22 cellular contexts compared by ENCODE assay signal in genomic region chr12:43675048-43675904, GRCh38.
DNase-seq lines count a peak whose midpoint lies in the region; ATAC-seq and TF ChIP-seq lines count a peak whose summit lies in the region.
"Had no signal": no experiment of that assay in that cellular context is flagged by ENCODE, and none has a peak within 500 bp of the region (broad histone marks: within the 10 kb centered on the region; RNA-seq: fewer than 3 reads in every experiment).

No MANE protein-coding gene starts in this region.

- H3K4me3 ChIP-seq in Caco-2 (ENCODE audit: low read depth, low read length) (no peak overlapping the region), PC-3 (ENCODE audit: low read length) (no peak overlapping the region), hepatocyte (no peak overlapping the region), neuronal stem cell (ENCODE audit: low read length in 2 of 2) (no peak overlapping the region), right cardiac atrium (ENCODE audit: low read length) (no peak overlapping the region)
- H3K4me3 ChIP-seq: BLaER1 treated with 17β-estradiol and CSF1 and Interleukin-3, amounts not matched to agents 10 nM and 100 nM; MG63; stomach; transverse colon had no signal

- no peak overlapping the region for H2BK15ac ChIP-seq in neuronal stem cell (ENCODE audit: low read length)

- H3K79me2 ChIP-seq in PC-3 (ENCODE audit: low read length), result no peaks in the 10 kb centered on the region
- H3K79me2 ChIP-seq in hepatocyte, result no peaks in the 10 kb centered on the region

- H3K4ac ChIP-seq in neuronal stem cell (ENCODE audit: low read length), result no peak overlapping the region

- intact Hi-C loops in Caco-2 (cut with micrococcal nuclease; ENCODE audit: unreplicated experiment) (loop anchor here (5.0 kb wide), 2 partner anchors 52 to 228 kb away; no protein-coding TSS in a partner anchor), PC-3 (cut with micrococcal nuclease) (loop anchor here (5.0 kb wide), 1 partner anchor 323 kb away; no protein-coding TSS in a partner anchor), right cardiac atrium (cut with DNase I) (no loop called here)
- intact Hi-C loops in activated T-helper 2 cell treated with anti-CD3 and anti-CD28 coated beads, Interferon-gamma antibody, Interleukin-2, Interleukin-4, amounts not matched to agents 10 μg/mL and 5 μg/mL and 100 μg/mL, durations not matched to agents 14 hours and 24 hours and 36 hours (cut with micrococcal nuclease), result no loop called here

- peaks cover 4% of the 10 kb centered on the region for H3K27me3 Mint-ChIP-seq in Caco-2 (ENCODE audit: insufficient read depth, unreplicated experiment)
- peaks cover 6% of the 10 kb centered on the region for H3K27me3 Mint-ChIP-seq in activated T-helper 2 cell treated with anti-CD3 and anti-CD28 coated beads, Interferon-gamma antibody, Interleukin-2, Interleukin-4, amounts not matched to agents 10 μg/mL and 5 μg/mL and 100 μg/mL, durations not matched to agents 14 hours and 24 hours and 36 hours (ENCODE audit: low read depth)

- H2AFZ ChIP-seq in PC-3 (ENCODE audit: low read length) (no peak overlapping the region), hepatocyte (no peak overlapping the region), neuronal stem cell (ENCODE audit: low read length) (peak overlapping the region; percentile 36)

- H3K27ac ChIP-seq in PC-3 (ENCODE audit: low read length) (no peak overlapping the region), hepatocyte (no peak overlapping the region), neuronal stem cell (replicated peaks; ENCODE audit: low read length) (no peak overlapping the region), right cardiac atrium (ENCODE audit: low read length) (no peak overlapping the region)
- H3K27ac ChIP-seq: BLaER1 treated with 17β-estradiol and CSF1 and Interleukin-3, amounts not matched to agents 10 nM and 100 nM; epithelial cell of prostate; stomach; transverse colon had no signal

- H2BK5ac ChIP-seq in neuronal stem cell (ENCODE audit: low read length), result no peak overlapping the region

- H3K23ac ChIP-seq in neuronal stem cell (ENCODE audit: low read depth, low read length, poor library complexity), result peak overlapping the region; percentile 45

- no peak overlapping the region for H2AK5ac ChIP-seq in neuronal stem cell (ENCODE audit: low read depth, low read length)

- H4K20me1 ChIP-seq in PC-3 (ENCODE audit: low read length), result no peaks in the 10 kb centered on the region
- H4K20me1 ChIP-seq in hepatocyte (ENCODE audit: insufficient read depth, poor library complexity, severe bottlenecking), result no peaks in the 10 kb centered on the region
- H4K20me1 ChIP-seq: BLaER1 treated with 17β-estradiol and CSF1 and Interleukin-3, amounts not matched to agents 10 nM and 100 nM had no signal

- H3K27me3 ChIP-seq in Caco-2 (replicated peaks; ENCODE audit: control insufficient read depth, insufficient read depth, low read length), result no peaks in the 10 kb centered on the region
- H3K27me3 ChIP-seq in PC-3 (ENCODE audit: low read length), result peaks cover 34% of the 10 kb centered on the region
- no peaks in the 10 kb centered on the region for H3K27me3 ChIP-seq in hepatocyte
- H3K27me3 ChIP-seq in neuronal stem cell (ENCODE audit: control insufficient read depth in 3 of 3, insufficient read depth in 3 of 3, low read depth in 1 of 3, low read length in 3 of 3), result no peaks in the 10 kb centered on the region
- H3K27me3 ChIP-seq in right cardiac atrium (ENCODE audit: control insufficient read depth, insufficient read depth), result no peaks in the 10 kb centered on the region
- H3K27me3 ChIP-seq: BLaER1 treated with 17β-estradiol and CSF1 and Interleukin-3, amounts not matched to agents 10 nM and 100 nM; MG63; stomach; transverse colon had no signal

- peak overlapping the region; percentile 46 for H3K18ac ChIP-seq in neuronal stem cell (ENCODE audit: low read length)

- H3K9me3 Mint-ChIP-seq in Caco-2 (ENCODE audit: unreplicated experiment), result no peaks in the 10 kb centered on the region
- H3K9me3 Mint-ChIP-seq in activated T-helper 2 cell treated with anti-CD3 and anti-CD28 coated beads, Interferon-gamma antibody, Interleukin-2, Interleukin-4, amounts not matched to agents 10 μg/mL and 5 μg/mL and 100 μg/mL, durations not matched to agents 14 hours and 24 hours and 36 hours, result no peaks in the 10 kb centered on the region
- H3K9me3 Mint-ChIP-seq: dendritic cell treated with granulocyte-macrophage colony-stimulating factor and Interleukin-4, amounts not matched to agents 40 ng/mL and 50 ng/mL, for 4 days; T-helper 2 cell treated with Interferon-gamma antibody and Interleukin-4, amounts not matched to agents 5 μg/mL and 100 μg/mL, for 36 hours had no signal

- H3K9me2 ChIP-seq in PC-3 (replicated peaks; ENCODE audit: low read length) (no peaks in the 10 kb centered on the region), hepatocyte (replicated peaks; ENCODE audit: insufficient read depth) (no peaks in the 10 kb centered on the region)

- H4K91ac ChIP-seq in neuronal stem cell (ENCODE audit: low read depth, low read length, poor library complexity), result no peak overlapping the region

- peaks cover 18% of the 10 kb centered on the region for H3K4me1 Mint-ChIP-seq in Caco-2 (ENCODE audit: low read depth, unreplicated experiment)
- no peaks in the 10 kb centered on the region for H3K4me1 Mint-ChIP-seq in activated T-helper 2 cell treated with anti-CD3 and anti-CD28 coated beads, Interferon-gamma antibody, Interleukin-2, Interleukin-4, amounts not matched to agents 10 μg/mL and 5 μg/mL and 100 μg/mL, durations not matched to agents 14 hours and 24 hours and 36 hours (ENCODE audit: low read depth)
- H3K4me1 Mint-ChIP-seq: naive B cell had no signal

- H3K4me1 ChIP-seq in Caco-2, result peaks cover 20% of the 10 kb centered on the region
- H3K4me1 ChIP-seq in PC-3 (ENCODE audit: insufficient read depth, low read length), result no peaks in the 10 kb centered on the region
- H3K4me1 ChIP-seq in hepatocyte (ENCODE audit: insufficient read depth), result no peaks in the 10 kb centered on the region
- no peaks in the 10 kb centered on the region for H3K4me1 ChIP-seq in neuronal stem cell (ENCODE audit: control insufficient read depth in 2 of 2, insufficient read depth in 1 of 2, low read depth in 1 of 2, low read length in 2 of 2)
- no peaks in the 10 kb centered on the region for H3K4me1 ChIP-seq in right cardiac atrium (ENCODE audit: control insufficient read depth, insufficient read depth, low read length)
- H3K4me1 ChIP-seq: stomach, transverse colon had no signal

- H3K9ac ChIP-seq in PC-3 (ENCODE audit: low read length) (no peak overlapping the region), neuronal stem cell (ENCODE audit: low read depth, low read length, poor library complexity) (no peak overlapping the region)
- H3K9ac ChIP-seq: BLaER1 treated with 17β-estradiol and CSF1 and Interleukin-3, amounts not matched to agents 10 nM and 100 nM had no signal

- TF ChIP-seq CTCF in Caco-2 (IDR thresholded peaks at IDR 0.05; ENCODE audit: insufficient read depth in 1 of 2, low read depth in 1 of 2, low read length in 1 of 2, severe bottlenecking in 1 of 2, unreplicated experiment in 1 of 2), result no peak
- no peak for TF ChIP-seq CTCF in PC-3 (conservative IDR thresholded peaks at IDR 0.05; ENCODE audit: low read depth, low read length)
- TF ChIP-seq CTCF in hepatocyte (IDR thresholded peaks at IDR 0.05; ENCODE audit: poor library complexity), result no peak

- H3F3A ChIP-seq in PC-3 (ENCODE audit: low read length, unreplicated experiment), result no peaks in the 10 kb centered on the region

- H4K8ac ChIP-seq in neuronal stem cell (ENCODE audit: low read depth, low read length), result no peak overlapping the region

- H2BK12ac ChIP-seq in neuronal stem cell (ENCODE audit: low read length), result no peak overlapping the region

- WGBS in hepatocyte (ENCODE audit: low lambda C conversion rate, missing lambda C conversion rate), result 81% methylated on average over 6 of the region's 6 CpGs
- no CpG with 5 or more reads among the region's 6 CpGs for WGBS in neuronal stem cell (ENCODE audit: extremely low coverage in 2 of 2, insufficient read length in 2 of 2, insufficient replicate concordance in 1 of 2), 2 donors
- WGBS in right cardiac atrium, result 65% methylated on average over 6 of the region's 6 CpGs

- H3K4me2 ChIP-seq in PC-3 (ENCODE audit: low read length), result no peak overlapping the region
- no peak overlapping the region for H3K4me2 ChIP-seq in hepatocyte
- H3K4me2 ChIP-seq in neuronal stem cell (ENCODE audit: insufficient read depth, low read length, poor library complexity, severe bottlenecking), result no peak overlapping the region

- POLR2A ChIA-PET in Caco-2 (lab: Charles Lee) (no interaction called here), PC-3 (lab: Charles Lee; ENCODE audit: unreplicated experiment) (no interaction called here)

- ATAC-seq in PC-3 (no peak), right cardiac atrium (no peak), HG03342 (IDR thresholded peaks at IDR 0.05; ENCODE audit: unreplicated experiment) (no peak), HG03159 (IDR thresholded peaks at IDR 0.05; ENCODE audit: unreplicated experiment) (no peak)
- ATAC-seq: Panc1 had no signal

- H3K36me3 Mint-ChIP-seq in Caco-2 (ENCODE audit: insufficient read depth, unreplicated experiment), result no peaks in the 10 kb centered on the region
- H3K36me3 Mint-ChIP-seq in activated T-helper 2 cell treated with anti-CD3 and anti-CD28 coated beads, Interferon-gamma antibody, Interleukin-2, Interleukin-4, amounts not matched to agents 10 μg/mL and 5 μg/mL and 100 μg/mL, durations not matched to agents 14 hours and 24 hours and 36 hours (ENCODE audit: low read depth), result no peaks in the 10 kb centered on the region
- H3K36me3 Mint-ChIP-seq: naive B cell had no signal

- DNase-seq in Caco-2 (peak; percentile 78 to 88), PC-3 (peak; percentile 25), hepatocyte (ENCODE audit: low spot score) (peak; percentile 23), neuronal stem cell (ENCODE audit: low spot score) (no peak), right cardiac atrium (no peak)
- no peak for DNase-seq in activated T-helper 2 cell treated with anti-CD3 and anti-CD28 coated beads, Interferon-gamma antibody, Interleukin-2, Interleukin-4, amounts not matched to agents 10 μg/mL and 5 μg/mL and 100 μg/mL, durations not matched to agents 14 hours and 24 hours and 36 hours (ENCODE audit: low spot score)
- DNase-seq: amniotic stem cell; kidney; MG63; naive B cell; NCI-H2107; NCI-H510A; stimulated activated CD4-positive, alpha-beta T cell treated with anti-CD3 and anti-CD28 coated beads, Interleukin-4, amount 100 ng/mL, for 24 hours; stomach; transverse colon had no signal

- H3K36me3 ChIP-seq in Caco-2 (ENCODE audit: control insufficient read depth, insufficient read depth, low read length), result no peaks in the 10 kb centered on the region
- H3K36me3 ChIP-seq in PC-3 (ENCODE audit: low read depth, low read length), result no peaks in the 10 kb centered on the region
- no peaks in the 10 kb centered on the region for H3K36me3 ChIP-seq in hepatocyte (replicated peaks; ENCODE audit: insufficient read depth, low read depth)
- no peaks in the 10 kb centered on the region for H3K36me3 ChIP-seq in neuronal stem cell (replicated peaks in 1 of 2; ENCODE audit: control insufficient read depth in 2 of 2, insufficient read depth in 2 of 2, low read length in 2 of 2)
- H3K36me3 ChIP-seq: BLaER1 treated with 17β-estradiol and CSF1 and Interleukin-3, amounts not matched to agents 10 nM and 100 nM; MG63; stomach; transverse colon had no signal

- BruUV-seq in Caco-2 (replicated peaks; lab: Mats Ljungman, UMichigan) (no TSS peak), PC-3 (replicated peaks; lab: Mats Ljungman, UMichigan) (no TSS peak)

- H2BK120ac ChIP-seq in neuronal stem cell (ENCODE audit: low read depth, low read length), result no peak overlapping the region

- peak overlapping the region; percentile 82 for H3K27ac Mint-ChIP-seq in Caco-2 (ENCODE audit: unreplicated experiment)
- no peak overlapping the region for H3K27ac Mint-ChIP-seq in activated T-helper 2 cell treated with anti-CD3 and anti-CD28 coated beads, Interferon-gamma antibody, Interleukin-2, Interleukin-4, amounts not matched to agents 10 μg/mL and 5 μg/mL and 100 μg/mL, durations not matched to agents 14 hours and 24 hours and 36 hours
- H3K27ac Mint-ChIP-seq: dendritic cell treated with granulocyte-macrophage colony-stimulating factor and Interleukin-4, amounts not matched to agents 40 ng/mL and 50 ng/mL, for 4 days; naive B cell; T-helper 2 cell treated with Interferon-gamma antibody and Interleukin-4, amounts not matched to agents 5 μg/mL and 100 μg/mL, for 36 hours had no signal

- H3K14ac ChIP-seq in neuronal stem cell (ENCODE audit: low read length), result no peak overlapping the region

- CTCF ChIA-PET in Caco-2 (lab: Charles Lee) (no interaction called here), PC-3 (lab: Charles Lee) (no interaction called here)

- no peaks in the 10 kb centered on the region for H3K79me1 ChIP-seq in neuronal stem cell (ENCODE audit: low read depth, low read length)

- H3K9me3 ChIP-seq in Caco-2, result peaks cover 12% of the 10 kb centered on the region; the same call in 1 of the 2 replicates
- no peaks in the 10 kb centered on the region for H3K9me3 ChIP-seq in PC-3 (ENCODE audit: low read length)
- no peaks in the 10 kb centered on the region for H3K9me3 ChIP-seq in hepatocyte (ENCODE audit: low read depth)
- no peaks in the 10 kb centered on the region for H3K9me3 ChIP-seq in neuronal stem cell (replicated peaks in 1 of 2; ENCODE audit: control insufficient read depth in 2 of 2, insufficient read depth in 1 of 2, low read depth in 1 of 2, low read length in 2 of 2)
- H3K9me3 ChIP-seq in right cardiac atrium (ENCODE audit: control insufficient read depth, low read length), result no peaks in the 10 kb centered on the region
- H3K9me3 ChIP-seq: MG63, transverse colon had no signal

- H3K4me3 Mint-ChIP-seq in Caco-2 (ENCODE audit: unreplicated experiment), result peak overlapping the region; percentile 18
- H3K4me3 Mint-ChIP-seq in activated T-helper 2 cell treated with anti-CD3 and anti-CD28 coated beads, Interferon-gamma antibody, Interleukin-2, Interleukin-4, amounts not matched to agents 10 μg/mL and 5 μg/mL and 100 μg/mL, durations not matched to agents 14 hours and 24 hours and 36 hours (ENCODE audit: low read depth), result no peak overlapping the region
- H3K4me3 Mint-ChIP-seq: dendritic cell treated with granulocyte-macrophage colony-stimulating factor and Interleukin-4, amounts not matched to agents 40 ng/mL and 50 ng/mL, for 4 days; naive B cell; T-helper 2 cell treated with Interferon-gamma antibody and Interleukin-4, amounts not matched to agents 5 μg/mL and 100 μg/mL, for 36 hours had no signal

Comparison
In these comparisons a context has a peak if more than half of its experiments do, and no peak if none do; other contexts are left out.
1. DNase-seq: peak in Caco-2 (2 of 2), PC-3 (single experiment) and hepatocyte (single experiment); none in neuronal stem cell (single experiment), activated T-helper 2 cell treated with anti-CD3 and anti-CD28 coated beads, Interferon-gamma antibody, Interleukin-2, Interleukin-4, amounts not matched to agents 10 μg/mL and 5 μg/mL and 100 μg/mL, durations not matched to agents 14 hours and 24 hours and 36 hours (single experiment) and right cardiac atrium (0 of 3).
2. intact Hi-C loops: an anchor here in Caco-2 (5.0 kb wide) and PC-3 (5.0 kb wide); none called in activated T-helper 2 cell treated with anti-CD3 and anti-CD28 coated beads, Interferon-gamma antibody, Interleukin-2, Interleukin-4, amounts not matched to agents 10 μg/mL and 5 μg/mL and 100 μg/mL, durations not matched to agents 14 hours and 24 hours and 36 hours and right cardiac atrium.